ENCODE assay signal across 8 cellular contexts in genomic region chr3:58299839-58300516, GRCh38. TPM values are rescaled to one million over a fixed set of nuclear protein-coding genes. Genes with fewer than 3 reads are reported as not detected.
DNase-seq lines count a peak whose midpoint lies in the region; TF ChIP-seq lines count a peak whose summit lies in the region.

No MANE protein-coding gene starts in this region.

- TF ChIP-seq POLR2A in Peyer's patch (IDR thresholded peaks at IDR 0.05) = no peak

- H3K27me3 ChIP-seq in Peyer's patch = no peaks in the 10 kb centered on the region
- H3K27me3 ChIP-seq in smooth muscle cell (ENCODE audit: low read depth) = peaks cover 4% of the 10 kb centered on the region

- peak in 5 of 6 experiments; percentile 25 to 70 (median 59) for TF ChIP-seq CTCF in Peyer's patch (IDR thresholded peaks at IDR 0.05)
- TF ChIP-seq CTCF in smooth muscle cell (IDR thresholded peaks at IDR 0.05; ENCODE audit: borderline replicate concordance, insufficient read depth, poor library complexity, severe bottlenecking) = peak; percentile 75

- H3K9me3 ChIP-seq in Peyer's patch (peaks cover 0 to 4% (median 0%) of the 10 kb centered on the region in 4 donors), smooth muscle cell (replicated peaks; ENCODE audit: low read depth) (peaks cover 4% of the 10 kb centered on the region)

- H3K4me3 ChIP-seq in Peyer's patch = no peak overlapping the region
- H3K4me3 ChIP-seq in smooth muscle cell = no peak overlapping the region

- 19% methylated on average over 8 of the region's 8 CpGs for WGBS in smooth muscle cell (ENCODE audit: low lambda C conversion rate)

- H3K4me1 ChIP-seq in Peyer's patch (no peaks in the 10 kb centered on the region), smooth muscle cell (ENCODE audit: low read depth) (no peaks in the 10 kb centered on the region)

- no peak overlapping the region for H3K9ac ChIP-seq in smooth muscle cell (ENCODE audit: low read depth)

- no peak overlapping the region for H3K27ac ChIP-seq in Peyer's patch
- no peak overlapping the region for H3K27ac ChIP-seq in smooth muscle cell (ENCODE audit: low read depth)

- no peak overlapping the region for H3K4me2 ChIP-seq in smooth muscle cell

- H4K20me1 ChIP-seq in smooth muscle cell (ENCODE audit: low read depth) = no peaks in the 10 kb centered on the region

- H3F3A ChIP-seq in smooth muscle cell (ENCODE audit: low read depth) = no peaks in the 10 kb centered on the region

- H2AFZ ChIP-seq in smooth muscle cell (ENCODE audit: low read depth) = no peak overlapping the region

- DNase-seq in DMS 273 (lab: John Stamatoyannopoulos, UW; ENCODE audit: unreplicated experiment) (peak; percentile 37), DMS 273 treated with DMSO at 0.1 percent for 48 hours (lab: John Stamatoyannopoulos, UW) (no peak), Peyer's patch (no peak), fibroblast of the conjunctiva (ENCODE audit: low read depth) (peak; percentile 72), smooth muscle cell (lab: John Stamatoyannopoulos, UW; ENCODE audit: unreplicated experiment) (no peak), SKM-1 (lab: John Stamatoyannopoulos, UW; ENCODE audit: unreplicated experiment) (no peak), NCI-H1930 (lab: John Stamatoyannopoulos, UW) (no peak)
- DNase-seq in activated CD8-positive, alpha-beta memory T cell treated with anti-CD3 and anti-CD28 coated beads, Interleukin-2, amount 50 U/mL, for 4 hours = no peak

- no peaks in the 10 kb centered on the region for H3K36me3 ChIP-seq in Peyer's patch
- H3K36me3 ChIP-seq in smooth muscle cell (ENCODE audit: low read depth) = no peaks in the 10 kb centered on the region

- no peaks in the 10 kb centered on the region for H3K79me2 ChIP-seq in smooth muscle cell (ENCODE audit: low read depth)

RNA-seq across cellular contexts. Expression of gene RPP14, which starts 6.1 kb away (rescaled TPM):
- 10 to 100 TPM in 3 of 4 donors, 1 to 10 TPM in 1; 9.9 to 23.1 (median 13.4) TPM for total RNA-seq in Peyer's patch
- 10.4 and 17.4 TPM in 2 replicates for total RNA-seq in smooth muscle cell
- 7.7 and 9.8 TPM in 2 replicates for polyA plus RNA-seq in smooth muscle cell

RNA-seq across cellular contexts. Expression of gene HTD2, which starts 6.3 kb away (rescaled TPM):
- 10 to 100 TPM in 1 of 4 donors, 1 to 10 TPM in 2, not detected in 1; 4.8 to 12.8 (median 6.5) TPM for total RNA-seq in Peyer's patch
- 16.9 and 19.6 TPM in 2 replicates for total RNA-seq in smooth muscle cell
- polyA plus RNA-seq in smooth muscle cell = 19.4 and 19.7 TPM in 2 replicates

RNA-seq across cellular contexts. Expression of gene PXK, which starts 32.7 kb away (rescaled TPM):
- total RNA-seq in Peyer's patch (10 to 100 TPM; 15.3 to 73.4 (median 28.4) TPM), smooth muscle cell (30.5 and 33.3 TPM in 2 replicates)
- polyA plus RNA-seq in smooth muscle cell = 23.8 and 25.1 TPM in 2 replicates

Comparison
In these comparisons a context has a peak if more than half of its experiments do, and no peak if none do; other contexts are left out.
1. DNase-seq: peak in DMS 273 (single experiment) and fibroblast of the conjunctiva (single experiment); none in DMS 273 treated with DMSO at 0.1 percent for 48 hours (single experiment), Peyer's patch (0 of 3), smooth muscle cell (single experiment), SKM-1 (single experiment), NCI-H1930 (0 of 2) and activated CD8-positive, alpha-beta memory T cell treated with anti-CD3 and anti-CD28 coated beads, Interleukin-2, amount 50 U/mL, for 4 hours (single experiment).